ENCODE assay signal across 20 cellular contexts in the genomic region with DNA sequence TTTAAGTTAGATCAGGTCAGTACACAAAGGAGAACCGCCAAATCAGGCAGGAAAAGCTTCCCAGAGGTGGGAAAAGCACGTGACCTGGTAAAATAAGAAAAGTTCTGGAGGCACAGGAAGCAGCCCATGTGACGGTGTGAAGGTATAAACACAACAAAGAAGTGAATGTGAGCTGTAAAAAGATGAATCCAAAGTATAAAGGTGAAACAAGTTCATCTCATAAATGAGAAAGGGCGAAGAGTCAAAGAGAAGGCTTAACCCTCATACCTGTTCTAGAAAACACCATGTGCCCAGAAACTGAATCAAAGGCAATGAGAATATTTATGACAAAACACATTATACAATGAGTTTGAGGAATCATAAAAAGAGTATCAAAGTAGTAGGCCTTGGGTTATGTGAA.
"Had no signal": no experiment of that assay in that cellular context is flagged by ENCODE, and none has a peak within 500 bp of the region (broad histone marks: within the 10 kb centered on the region; RNA-seq: fewer than 3 reads in every experiment).

No MANE protein-coding gene starts in this region.

- H3K4me3 ChIP-seq: coronary artery, heart left ventricle, left lung, lower lobe of right lung, psoas muscle, right lobe of liver, spleen, testis, tibial nerve had no signal

- H3K27ac ChIP-seq: coronary artery, left lung, lower lobe of right lung, psoas muscle, right lobe of liver, spleen, testis, tibial nerve had no signal

- H3K27me3 ChIP-seq: heart left ventricle, left lung, right lobe of liver, spleen, testis, tibial nerve had no signal

- H3K27ac Mint-ChIP-seq: memory B cell; mesothelial cell of epicardium; nephron progenitor cell; stimulated activated memory B cell treated with anti-CD40 and anti-IgM and Interleukin-4, amounts not matched to agents 10 μg/mL and 1 μg/mL and 100 μg/mL, for 72 hours had no signal

- DNase-seq: effector CD4-positive, alpha-beta T cell; heart left ventricle; hippocampal formation; left lung; lower lobe of right lung; nephron progenitor cell; psoas muscle; retina; right lobe of liver; spleen; stimulated activated CD4-positive, alpha-beta T cell treated with anti-CD3 and anti-CD28 coated beads, Interleukin-15, amount 100 ng/mL, for 24 hours; stimulated activated CD4-positive, alpha-beta T cell treated with anti-CD3 and anti-CD28 coated beads, Interleukin-1b, Interleukin-23, amount 100 ng/mL, for 48 hours; stimulated activated CD4-positive, alpha-beta T cell treated with anti-CD3 and anti-CD28 coated beads, Interleukin-4, amount 100 ng/mL, for 24 hours; stimulated activated naive CD8-positive, alpha-beta T cell treated with anti-CD3 and anti-CD28 coated beads, Interleukin-15, amount 100 ng/mL, for 72 hours; testis had no signal

- H3K27me3 Mint-ChIP-seq: memory B cell; stimulated activated memory B cell treated with anti-CD40 and anti-IgM and Interleukin-4, amounts not matched to agents 10 μg/mL and 1 μg/mL and 100 μg/mL, for 72 hours; stimulated activated naive CD8-positive, alpha-beta T cell treated with anti-CD3 and anti-CD28 coated beads, Interleukin-15, amount 100 ng/mL, for 72 hours had no signal

- H3K9me3 ChIP-seq: lower lobe of right lung, psoas muscle, right lobe of liver, testis had no signal

- H3K36me3 ChIP-seq: heart left ventricle, left lung, lower lobe of right lung, right lobe of liver had no signal

- ATAC-seq: heart left ventricle; left lung; lower lobe of right lung; psoas muscle; right lobe of liver; stimulated activated memory B cell treated with anti-CD40 and anti-IgM and Interleukin-4, amounts not matched to agents 10 μg/mL and 1 μg/mL and 100 μg/mL, for 72 hours; stimulated activated naive CD8-positive, alpha-beta T cell treated with anti-CD3 and anti-CD28 coated beads, Interleukin-15, amount 100 ng/mL, for 72 hours had no signal

- H3K4me3 Mint-ChIP-seq: memory B cell; mesothelial cell of epicardium; nephron progenitor cell; stimulated activated memory B cell treated with anti-CD40 and anti-IgM and Interleukin-4, amounts not matched to agents 10 μg/mL and 1 μg/mL and 100 μg/mL, for 72 hours; stimulated activated naive CD8-positive, alpha-beta T cell treated with anti-CD3 and anti-CD28 coated beads, Interleukin-15, amount 100 ng/mL, for 72 hours had no signal
